ENCODE assay signal across 1 cellular context in the genomic region with DNA sequence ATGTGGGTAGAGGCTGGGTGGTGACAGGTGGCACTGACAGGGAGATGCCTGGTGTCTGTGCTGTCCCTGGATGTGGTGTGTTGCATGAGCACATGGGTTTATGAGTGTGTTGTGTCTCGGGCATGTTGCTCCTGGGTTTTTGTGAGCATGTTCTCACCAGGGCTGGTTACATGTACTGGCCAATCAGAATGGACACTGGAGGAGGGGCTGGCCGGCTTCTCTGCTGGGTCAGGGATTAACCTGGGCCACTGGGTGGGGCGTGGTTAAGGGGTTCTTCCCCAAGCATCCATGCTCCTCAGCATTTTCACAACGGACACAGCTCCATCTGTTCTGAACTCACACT.
TF ChIP-seq lines count a peak whose summit lies in the region.

No MANE protein-coding gene starts in this region.

TF ChIP-seq in H1, 55 proteins besides CTCF, POLR2A, EP300 and RAD21:
- TF ChIP-seq SIX5 (IDR thresholded peaks at IDR 0.05; ENCODE audit: low read depth, low read length): no peak
- no peak for TF ChIP-seq TEAD4 (IDR thresholded peaks at IDR 0.05; ENCODE audit: low read depth, low read length)
- TF ChIP-seq CREB1 (IDR thresholded peaks at IDR 0.05): no peak
- no peak for TF ChIP-seq KDM5A (IDR thresholded peaks at IDR 0.05; ENCODE audit: low read length)
- no peak for TF ChIP-seq RFX5 (IDR thresholded peaks at IDR 0.05; ENCODE audit: borderline replicate concordance, low read depth, low read length)
- TF ChIP-seq KDM4A (IDR thresholded peaks at IDR 0.05; ENCODE audit: low read depth, low read length, severe bottlenecking): no peak
- TF ChIP-seq SIN3A (conservative IDR thresholded peaks at IDR 0.05 in 1 of 2, IDR thresholded peaks at IDR 0.05 in 1 of 2; ENCODE audit: low read depth in 1 of 2, low read length in 2 of 2): no peak
- TF ChIP-seq POLR2AphosphoS5 (IDR thresholded peaks at IDR 0.05; ENCODE audit: low read depth, low read length): no peak
- no peak for TF ChIP-seq CBX8 (IDR thresholded peaks at IDR 0.05; ENCODE audit: borderline replicate concordance, low read depth, low read length)
- TF ChIP-seq TAF1 (IDR thresholded peaks at IDR 0.05; ENCODE audit: low read depth, low read length): no peak
- TF ChIP-seq JUND (IDR thresholded peaks at IDR 0.05; ENCODE audit: low read length): no peak
- TF ChIP-seq RXRA (IDR thresholded peaks at IDR 0.05; ENCODE audit: insufficient read depth, low read depth, low read length): no peak
- no peak for TF ChIP-seq TBP (IDR thresholded peaks at IDR 0.05; ENCODE audit: low read depth, low read length)
- no peak for TF ChIP-seq CBX5 (IDR thresholded peaks at IDR 0.05; ENCODE audit: low read depth, low read length)
- no peak for TF ChIP-seq BACH1 (IDR thresholded peaks at IDR 0.05; ENCODE audit: low read length)
- TF ChIP-seq MAX (IDR thresholded peaks at IDR 0.05): no peak
- TF ChIP-seq EZH2 (IDR thresholded peaks at IDR 0.05; ENCODE audit: low read depth, low read length, severe bottlenecking): no peak
- no peak for TF ChIP-seq USF2 (IDR thresholded peaks at IDR 0.05; ENCODE audit: low read length)
- no peak for TF ChIP-seq NANOG (IDR thresholded peaks at IDR 0.05; ENCODE audit: insufficient read depth, low read depth, low read length, poor library complexity, severe bottlenecking)
- no peak for TF ChIP-seq HDAC6 (IDR thresholded peaks at IDR 0.05; ENCODE audit: low read depth, low read length)
TF ChIP-seq in H1: peak in this region for 0.
